ENCODE assay signal across 15 cellular contexts in genomic region chr3:107797586-107797985, GRCh38.
"Had no signal": no experiment of that assay in that cellular context is flagged by ENCODE, and none has a peak within 500 bp of the region (broad histone marks: within the 10 kb centered on the region; RNA-seq: fewer than 3 reads in every experiment).

No MANE protein-coding gene starts in this region.

- FAIRE-seq: frontal cortex had no signal

- DNase-seq: activated CD4-positive, alpha-beta T cell treated with anti-CD3 and anti-CD28 coated beads, Interleukin-2, amount 50 U/mL, for 48 hours; activated CD4-positive, CD25-positive, alpha-beta regulatory T cell treated with anti-CD3 and anti-CD28 coated beads, Interleukin-2, amount 50 U/mL, for 72 hours; activated naive CD4-positive, alpha-beta T cell treated with anti-CD3 and anti-CD28 coated beads, Interleukin-2, amount 10 ng/mL, durations not matched to agents 7 days and 5 days; amygdala; heart left ventricle; left lung; nephron progenitor cell; ovary; stimulated activated CD4-positive, alpha-beta T cell treated with anti-CD3 and anti-CD28 coated beads, Interleukin-4, amount 100 ng/mL, for 1 hour; stimulated activated CD8-positive, alpha-beta memory T cell treated with anti-CD3 and anti-CD28 coated beads, Interleukin-4, amount 100 ng/mL, for 48 hours; stimulated activated naive CD8-positive, alpha-beta T cell treated with anti-CD3 and anti-CD28 coated beads, Interleukin-15, Interleukin-2, amounts not matched to agents 100 U/mL and 50 U/mL, for 24 hours; T-helper 2 cell; upper lobe of right lung had no signal

- H3K27ac Mint-ChIP-seq: activated naive CD4-positive, alpha-beta T cell treated with anti-CD3 and anti-CD28 coated beads, Interleukin-2, amount 10 ng/mL, durations not matched to agents 7 days and 5 days; nephron progenitor cell had no signal

- H3K27me3 Mint-ChIP-seq: activated naive CD4-positive, alpha-beta T cell treated with anti-CD3 and anti-CD28 coated beads, Interleukin-2, amount 10 ng/mL, durations not matched to agents 7 days and 5 days had no signal

- H3K9me3 Mint-ChIP-seq: activated naive CD4-positive, alpha-beta T cell treated with anti-CD3 and anti-CD28 coated beads, Interleukin-2, amount 10 ng/mL, durations not matched to agents 7 days and 5 days; nephron progenitor cell had no signal

- H3K9me3 ChIP-seq: heart left ventricle, left lung, ovary, suprapubic skin, upper lobe of right lung had no signal

- H3K27ac ChIP-seq: heart left ventricle, left lung, ovary, suprapubic skin, upper lobe of right lung had no signal

- H3K4me3 Mint-ChIP-seq: activated naive CD4-positive, alpha-beta T cell treated with anti-CD3 and anti-CD28 coated beads, Interleukin-2, amount 10 ng/mL, durations not matched to agents 7 days and 5 days; nephron progenitor cell had no signal

- H3K27me3 ChIP-seq: heart left ventricle, left lung, ovary, suprapubic skin, upper lobe of right lung had no signal

- H3K36me3 ChIP-seq: ovary had no signal

- H3K4me3 ChIP-seq: heart left ventricle, left lung, ovary, suprapubic skin, upper lobe of right lung had no signal

- ATAC-seq: heart left ventricle; stimulated activated naive CD8-positive, alpha-beta T cell treated with anti-CD3 and anti-CD28 coated beads, Interleukin-15, Interleukin-2, amounts not matched to agents 100 U/mL and 50 U/mL, for 24 hours had no signal
